ENCODE assay signal across 11 cellular contexts in the genomic region with DNA sequence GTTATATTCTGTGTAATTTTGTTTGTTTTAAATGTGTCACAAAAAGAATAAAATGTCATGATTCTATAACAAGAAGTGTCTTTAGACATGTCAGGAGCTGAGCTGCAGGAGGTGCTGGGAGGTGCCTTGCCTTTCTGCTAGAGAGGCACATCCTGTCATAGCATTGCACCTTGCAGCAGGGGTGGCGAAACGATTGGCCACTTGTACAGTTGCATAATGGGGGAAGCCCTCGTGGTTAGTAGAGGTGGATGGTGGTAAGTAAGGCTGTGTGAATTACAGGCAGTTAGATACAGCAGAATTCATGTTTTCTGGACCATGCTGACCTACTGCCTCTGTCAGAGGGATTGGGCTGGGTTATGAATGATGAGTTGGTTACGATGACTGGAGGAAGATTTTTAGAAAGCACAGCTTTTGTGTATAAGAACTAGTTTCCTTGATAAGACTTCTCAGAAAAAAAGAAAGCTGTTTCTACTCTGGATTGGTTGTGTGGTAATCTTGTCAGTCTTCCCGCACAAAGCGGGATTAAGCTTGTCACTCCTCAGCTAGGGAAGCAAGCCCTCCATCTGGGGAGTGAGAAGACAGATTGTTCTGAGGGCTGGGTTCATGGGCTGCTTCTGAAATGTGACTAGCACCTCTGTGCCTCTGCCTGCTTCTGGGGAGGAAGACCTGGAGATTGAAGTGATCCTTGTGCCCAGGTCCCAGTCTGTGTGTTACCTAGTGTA.
DNase-seq lines count a peak whose midpoint lies in the region; ATAC-seq and TF ChIP-seq lines count a peak whose summit lies in the region.
"Had no signal": no experiment of that assay in that cellular context is flagged by ENCODE, and none has a peak within 500 bp of the region (broad histone marks: within the 10 kb centered on the region; RNA-seq: fewer than 3 reads in every experiment).

No MANE protein-coding gene starts in this region.

- no peak overlapping the region for H3K4me3 Mint-ChIP-seq in activated naive CD4-positive, alpha-beta T cell treated with anti-CD3 and anti-CD28 coated beads, Interleukin-2, amount 10 ng/mL, durations not matched to agents 7 days and 5 days
- H3K4me3 Mint-ChIP-seq in neural crest cell: peak overlapping the region; percentile 15

- no peak for TF ChIP-seq EP300 in ovary (IDR thresholded peaks at IDR 0.05)

- intact Hi-C loops in ovary (cut with DNase I): no loop called here

- WGBS in ovary, 3 donors: 80 to 86% (median 82%) methylated on average over 6 of the region's 6 CpGs

- no peak overlapping the region for H3K4me3 ChIP-seq in ovary

- DNase-seq in G401 (ENCODE audit: low spot score): peak; percentile 48
- DNase-seq in NCI-H524 (lab: John Stamatoyannopoulos, UW): peak; percentile 48 to 71
- peak; percentile 54 for DNase-seq in activated naive CD4-positive, alpha-beta T cell treated with anti-CD3 and anti-CD28 coated beads, Interleukin-2, amount 10 ng/mL, durations not matched to agents 7 days and 5 days
- no peak for DNase-seq in neural crest cell (ENCODE audit: low read depth, low spot score)
- no peak for DNase-seq in ovary
- DNase-seq: brain microvascular endothelial cell, foreskin keratinocyte, NCI-H748 treated with DMSO at 0.1 percent for 48 hours had no signal

- in situ Hi-C loops in G401 (cut with HindIII; ENCODE audit: low sequenced_read_pairs): no loop called here

- no peak overlapping the region for H3K27ac ChIP-seq in ovary
- H3K27ac ChIP-seq: brain microvascular endothelial cell, foreskin keratinocyte had no signal

- H3K27ac Mint-ChIP-seq in activated naive CD4-positive, alpha-beta T cell treated with anti-CD3 and anti-CD28 coated beads, Interleukin-2, amount 10 ng/mL, durations not matched to agents 7 days and 5 days: peak overlapping the region; percentile 17
- H3K27ac Mint-ChIP-seq in neural crest cell (ENCODE audit: unreplicated experiment): peak overlapping the region; percentile 63

- peaks cover 14% of the 10 kb centered on the region for H3K4me1 ChIP-seq in ovary (ENCODE audit: insufficient read depth)

- no peaks in the 10 kb centered on the region for H3K27me3 ChIP-seq in ovary
- H3K27me3 ChIP-seq: brain microvascular endothelial cell, foreskin keratinocyte had no signal

- H3K36me3 Mint-ChIP-seq in activated naive CD4-positive, alpha-beta T cell treated with anti-CD3 and anti-CD28 coated beads, Interleukin-2, amount 10 ng/mL, durations not matched to agents 7 days and 5 days: no peaks in the 10 kb centered on the region
- no peaks in the 10 kb centered on the region for H3K36me3 Mint-ChIP-seq in neural crest cell (ENCODE audit: low read depth)

- no peaks in the 10 kb centered on the region for H3K9me3 Mint-ChIP-seq in activated naive CD4-positive, alpha-beta T cell treated with anti-CD3 and anti-CD28 coated beads, Interleukin-2, amount 10 ng/mL, durations not matched to agents 7 days and 5 days
- no peaks in the 10 kb centered on the region for H3K9me3 Mint-ChIP-seq in neural crest cell

- ATAC-seq in HG03378 (IDR thresholded peaks at IDR 0.05; ENCODE audit: unreplicated experiment): no peak
- no peak for ATAC-seq in HG02870 (IDR thresholded peaks at IDR 0.05; ENCODE audit: unreplicated experiment)
- no peak for ATAC-seq in HG03354 (IDR thresholded peaks at IDR 0.05; ENCODE audit: poor library complexity, severe bottlenecking, unreplicated experiment)
- ATAC-seq: foreskin keratinocyte had no signal

- CTCF ChIA-PET in activated naive CD4-positive, alpha-beta T cell treated with anti-CD3 and anti-CD28 coated beads, Interleukin-2, amount 10 ng/mL, durations not matched to agents 7 days and 5 days (lab: Charles Lee): no interaction called here

- no peaks in the 10 kb centered on the region for H3K36me3 ChIP-seq in ovary
- H3K36me3 ChIP-seq: brain microvascular endothelial cell had no signal

- TF ChIP-seq POLR2A in ovary (IDR thresholded peaks at IDR 0.05): no peak

- no peaks in the 10 kb centered on the region for H3K9me3 ChIP-seq in ovary

- peaks cover 29% of the 10 kb centered on the region for H3K4me1 Mint-ChIP-seq in activated naive CD4-positive, alpha-beta T cell treated with anti-CD3 and anti-CD28 coated beads, Interleukin-2, amount 10 ng/mL, durations not matched to agents 7 days and 5 days
- peaks cover 56% of the 10 kb centered on the region for H3K4me1 Mint-ChIP-seq in neural crest cell

- TF ChIP-seq CTCF in neural crest cell (conservative IDR thresholded peaks at IDR 0.05) (no peak), ovary (IDR thresholded peaks at IDR 0.05) (no peak)

- peaks cover 9% of the 10 kb centered on the region for H3K27me3 Mint-ChIP-seq in activated naive CD4-positive, alpha-beta T cell treated with anti-CD3 and anti-CD28 coated beads, Interleukin-2, amount 10 ng/mL, durations not matched to agents 7 days and 5 days
- peaks cover 7% of the 10 kb centered on the region for H3K27me3 Mint-ChIP-seq in neural crest cell (ENCODE audit: low read depth)

Comparison
In these comparisons a context has a peak if more than half of its experiments do, and no peak if none do; other contexts are left out.
1. DNase-seq: peak in G401 (single experiment), NCI-H524 (2 of 2) and activated naive CD4-positive, alpha-beta T cell treated with anti-CD3 and anti-CD28 coated beads, Interleukin-2, amount 10 ng/mL, durations not matched to agents 7 days and 5 days (single experiment); none in neural crest cell (single experiment) and ovary (0 of 5).